Comparison of ENCODE assay signal across 8 cellular contexts in the genomic region with DNA sequence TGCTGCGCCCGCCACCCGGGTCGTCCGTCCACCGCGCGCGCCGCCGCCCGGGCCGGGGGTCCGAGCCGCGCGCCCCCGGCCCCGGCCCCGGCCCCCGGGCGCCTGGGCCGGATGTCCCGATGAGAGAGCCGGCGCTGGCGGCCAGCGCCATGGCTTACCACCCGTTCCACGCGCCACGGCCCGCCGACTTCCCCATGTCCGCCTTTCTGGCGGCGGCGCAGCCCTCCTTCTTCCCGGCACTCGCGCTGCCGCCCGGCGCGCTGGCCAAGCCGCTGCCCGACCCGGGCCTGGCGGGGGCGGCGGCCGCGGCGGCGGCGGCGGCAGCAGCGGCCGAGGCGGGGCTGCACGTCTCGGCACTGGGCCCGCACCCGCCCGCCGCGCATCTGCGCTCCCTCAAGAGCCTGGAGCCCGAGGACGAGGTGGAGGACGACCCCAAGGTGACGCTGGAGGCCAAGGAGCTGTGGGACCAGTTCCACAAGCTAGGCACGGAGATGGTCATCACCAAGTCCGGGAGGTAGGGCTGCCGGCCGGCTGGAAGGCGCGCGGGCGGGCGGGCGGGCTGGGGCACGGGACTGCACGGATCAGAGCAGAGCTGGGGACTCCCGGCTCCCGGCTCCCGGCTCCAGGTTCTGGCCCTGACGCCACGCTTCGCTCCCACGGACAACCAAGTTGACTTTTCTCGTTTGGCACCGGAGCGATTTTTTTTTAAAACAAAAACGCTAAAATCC. TPM values are rescaled to one million over a fixed set of nuclear protein-coding genes. Genes with fewer than 3 reads are reported as not detected.
A peak's percentile ranks its signal among the peaks of the same experiment; 100 is the strongest.
DNase-seq lines count a peak whose midpoint lies in the region; ATAC-seq and TF ChIP-seq lines count a peak whose summit lies in the region.

No MANE protein-coding gene starts in this region.

- POLR2A ChIA-PET in AG04449 (lab: Yijun Ruan, JAX): interaction anchor here (0.7 to 1.5 kb wide), 3 partner anchors 12 to 380 kb away, joined by 3 to 6 read pairs (median 3); no protein-coding TSS in a partner anchor

- peak overlapping the region; percentile 76 for H3K4me3 ChIP-seq in AG04449 (ENCODE audit: low read depth, low read length)
- peak overlapping the region; percentile 49 for H3K4me3 ChIP-seq in astrocyte of the spinal cord (ENCODE audit: low read depth, low read length)

- ATAC-seq in HG03175 (IDR thresholded peaks at IDR 0.05; ENCODE audit: unreplicated experiment): no peak
- ATAC-seq in HG03097 (IDR thresholded peaks at IDR 0.05; ENCODE audit: low FRiP score, unreplicated experiment): no peak

- DNase-seq in AG04449 (ENCODE audit: low read depth, low spot score): no peak
- peak; percentile 45 for DNase-seq in HCEC 1CT
- no peak for DNase-seq in astrocyte of the spinal cord (ENCODE audit: low read depth, low spot score)
- peak in 1 of 2 experiments; percentile 55 for DNase-seq in mesothelial cell of epicardium (ENCODE audit: low spot score in 2 of 2, unreplicated experiment in 2 of 2)
- no peak for DNase-seq in DMS79 (lab: John Stamatoyannopoulos, UW)
- DNase-seq in superior temporal gyrus (ENCODE audit: extremely low spot score): no peak

- TF ChIP-seq CTCF in AG04449 (IDR thresholded peaks at IDR 0.05; ENCODE audit: insufficient read depth, low read length, missing control alignments) (no peak), astrocyte of the spinal cord (IDR thresholded peaks at IDR 0.05; ENCODE audit: low read depth, low read length) (no peak), mesothelial cell of epicardium (IDR thresholded peaks at IDR 0.05; ENCODE audit: unreplicated experiment) (no peak)

- peak overlapping the region; percentile 95 for H3K27ac Mint-ChIP-seq in mesothelial cell of epicardium

- H3K36me3 Mint-ChIP-seq in mesothelial cell of epicardium: peaks cover 22% of the 10 kb centered on the region

- H3K9me3 Mint-ChIP-seq in mesothelial cell of epicardium: no peaks in the 10 kb centered on the region

- H3K27me3 Mint-ChIP-seq in mesothelial cell of epicardium (ENCODE audit: low read depth): no peaks in the 10 kb centered on the region

- H3K4me3 Mint-ChIP-seq in mesothelial cell of epicardium: peak overlapping the region; percentile 86

- CTCF ChIA-PET in AG04449 (lab: Yijun Ruan, JAX): interaction anchor here (1.1 to 8.8 kb wide), 10 partner anchors 9 to 679 kb away, joined by 3 to 55 read pairs (median 6); no protein-coding TSS in a partner anchor

- peaks cover 40% of the 10 kb centered on the region for H3K4me1 Mint-ChIP-seq in mesothelial cell of epicardium

- in situ Hi-C loops in astrocyte of the spinal cord (cut with HindIII; ENCODE audit: low sequenced_read_pairs): no loop called here

RNA-seq across cellular contexts. Expression of a gene that starts 0.6 kb away (rescaled TPM):
- total RNA-seq in mesothelial cell of epicardium: 164 to 176 TPM (median 173 TPM) in 3 replicates

RNA-seq across cellular contexts. Expression of a gene that starts 52.0 kb away (rescaled TPM):
- total RNA-seq in mesothelial cell of epicardium: 51.9 to 56.6 TPM (median 54.2 TPM) in 3 replicates
